Comparison of ENCODE assay signal across 10 cellular contexts in the genomic region with DNA sequence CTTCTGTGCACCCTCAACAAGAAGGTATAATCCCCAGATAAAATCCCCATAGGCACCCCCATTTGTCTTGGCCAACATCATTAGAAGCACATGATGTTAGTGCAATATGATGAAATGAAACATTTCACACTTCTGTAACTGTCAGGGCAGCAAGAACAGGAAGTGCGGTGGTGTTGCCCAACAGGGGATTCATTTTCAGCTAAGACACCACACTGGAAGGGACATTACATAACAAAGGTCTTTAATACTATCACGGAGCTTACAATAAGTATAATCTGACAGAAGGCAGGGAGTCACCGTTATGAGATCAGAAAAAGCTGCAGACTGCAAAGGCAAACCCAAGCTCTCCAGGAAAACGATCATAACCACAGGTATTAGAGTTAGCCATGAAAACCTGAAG. TPM values are rescaled to one million over a fixed set of nuclear protein-coding genes. Genes with fewer than 3 reads are reported as not detected.
A peak's percentile ranks its signal among the peaks of the same experiment; 100 is the strongest.
DNase-seq lines count a peak whose midpoint lies in the region; ATAC-seq and TF ChIP-seq lines count a peak whose summit lies in the region.
"Had no signal": no experiment of that assay in that cellular context is flagged by ENCODE, and none has a peak within 500 bp of the region (broad histone marks: within the 10 kb centered on the region; RNA-seq: fewer than 3 reads in every experiment).

No MANE protein-coding gene starts in this region.

- H3K4me3 Mint-ChIP-seq in stimulated activated naive CD8-positive, alpha-beta T cell treated with anti-CD3 and anti-CD28 coated beads, Interleukin-15, Interleukin-2, amounts not matched to agents 100 ng/mL and 50 ng/mL, for 24 hours = no peak overlapping the region

- H3K4me1 Mint-ChIP-seq in stimulated activated naive CD8-positive, alpha-beta T cell treated with anti-CD3 and anti-CD28 coated beads, Interleukin-15, Interleukin-2, amounts not matched to agents 100 ng/mL and 50 ng/mL, for 24 hours (ENCODE audit: low read depth) = peaks cover 64% of the 10 kb centered on the region

- H3K9me3 ChIP-seq in left ventricle myocardium inferior (replicated peaks) (no peaks in the 10 kb centered on the region), PC-3 (ENCODE audit: low read length) (no peaks in the 10 kb centered on the region)

- H3K36me3 ChIP-seq in left ventricle myocardium inferior = peaks cover 18% of the 10 kb centered on the region
- H3K36me3 ChIP-seq in PC-3 (ENCODE audit: low read depth, low read length) = no peaks in the 10 kb centered on the region; the same call in 1 of the 2 replicates

- H3K27me3 Mint-ChIP-seq in stimulated activated naive CD8-positive, alpha-beta T cell treated with anti-CD3 and anti-CD28 coated beads, Interleukin-15, Interleukin-2, amounts not matched to agents 100 ng/mL and 50 ng/mL, for 24 hours = no peaks in the 10 kb centered on the region

- H3K36me3 Mint-ChIP-seq in stimulated activated naive CD8-positive, alpha-beta T cell treated with anti-CD3 and anti-CD28 coated beads, Interleukin-15, Interleukin-2, amounts not matched to agents 100 ng/mL and 50 ng/mL, for 24 hours (ENCODE audit: low read depth) = peaks cover 17% of the 10 kb centered on the region

- BruUV-seq in PC-3 (replicated peaks; lab: Mats Ljungman, UMichigan) = no TSS peak

- H2AFZ ChIP-seq in PC-3 (ENCODE audit: low read length) = no peak overlapping the region

- H3K4me1 ChIP-seq in left ventricle myocardium inferior (no peaks in the 10 kb centered on the region), PC-3 (ENCODE audit: insufficient read depth, low read length) (no peaks in the 10 kb centered on the region)

- CTCF ChIA-PET in PC-3 (lab: Charles Lee) = no interaction called here

- H3K9me2 ChIP-seq in PC-3 (replicated peaks; ENCODE audit: low read length) = no peaks in the 10 kb centered on the region

- no peaks in the 10 kb centered on the region for H3K79me2 ChIP-seq in PC-3 (ENCODE audit: low read length)

- no peak overlapping the region for H3K9ac ChIP-seq in PC-3 (ENCODE audit: low read length)

- no peak overlapping the region for H3K4me2 ChIP-seq in PC-3 (ENCODE audit: low read length)

- POLR2A ChIA-PET in PC-3 (lab: Charles Lee; ENCODE audit: unreplicated experiment) = no interaction called here

- no peak for ATAC-seq in stimulated activated naive CD8-positive, alpha-beta T cell treated with anti-CD3 and anti-CD28 coated beads, Interleukin-15, Interleukin-2, amounts not matched to agents 100 U/mL and 50 U/mL, for 24 hours
- no peak for ATAC-seq in GM21786 (IDR thresholded peaks at IDR 0.05; ENCODE audit: unreplicated experiment)
- no peak for ATAC-seq in PC-3

- peak overlapping the region; percentile 42 for H3K27ac Mint-ChIP-seq in stimulated activated naive CD8-positive, alpha-beta T cell treated with anti-CD3 and anti-CD28 coated beads, Interleukin-15, Interleukin-2, amounts not matched to agents 100 ng/mL and 50 ng/mL, for 24 hours

- intact Hi-C loops in left ventricle myocardium inferior (cut with micrococcal nuclease) = no loop called here
- intact Hi-C loops in PC-3 (cut with micrococcal nuclease) = no loop called here

- TF ChIP-seq CTCF in left ventricle myocardium inferior (IDR thresholded peaks at IDR 0.05; ENCODE audit: borderline replicate concordance) (no peak), PC-3 (conservative IDR thresholded peaks at IDR 0.05; ENCODE audit: low read depth, low read length) (no peak)

- H3F3A ChIP-seq in PC-3 (ENCODE audit: low read length, unreplicated experiment) = no peaks in the 10 kb centered on the region

- H4K20me1 ChIP-seq in PC-3 (ENCODE audit: low read length) = no peaks in the 10 kb centered on the region

- H3K4me3 ChIP-seq in left ventricle myocardium inferior (no peak overlapping the region), PC-3 (ENCODE audit: low read length) (no peak overlapping the region)

- no peak for DNase-seq in stimulated activated naive CD8-positive, alpha-beta T cell treated with anti-CD3 and anti-CD28 coated beads, Interleukin-15, Interleukin-2, amounts not matched to agents 100 U/mL and 50 U/mL, for 24 hours
- DNase-seq in left ventricle myocardium inferior (peak; percentile 47), T-helper 9 cell (no peak), PC-3 (no peak)
- DNase-seq: cortex of kidney, NCI-H1436 treated with DMSO at 0.1 percent for 48 hours, nucleus accumbens, SHP77 treated with DMSO at 0.1 percent for 48 hours had no signal

- H3K27ac ChIP-seq in left ventricle myocardium inferior (replicated peaks) = no peak overlapping the region
- no peak overlapping the region for H3K27ac ChIP-seq in PC-3 (ENCODE audit: low read length)

- H3K27me3 ChIP-seq in left ventricle myocardium inferior (ENCODE audit: low read depth) (no peaks in the 10 kb centered on the region), PC-3 (ENCODE audit: low read length) (no peaks in the 10 kb centered on the region)

- H3K9me3 Mint-ChIP-seq in stimulated activated naive CD8-positive, alpha-beta T cell treated with anti-CD3 and anti-CD28 coated beads, Interleukin-15, Interleukin-2, amounts not matched to agents 100 ng/mL and 50 ng/mL, for 24 hours = no peaks in the 10 kb centered on the region

RNA-seq across cellular contexts. Expression of a gene that starts 2.0 kb away (rescaled TPM):
- total RNA-seq in left ventricle myocardium inferior (not detected), PC-3 (2014; rRNA removed) (not detected in 2 replicates)

RNA-seq across cellular contexts. Expression of a gene that starts 4.4 kb away (rescaled TPM):
- total RNA-seq in left ventricle myocardium inferior (not detected), PC-3 (2014; rRNA removed) (not detected in 2 replicates)

RNA-seq across cellular contexts. Expression of a gene that starts 30.8 kb away (rescaled TPM):
- total RNA-seq in left ventricle myocardium inferior (not detected), PC-3 (2014; rRNA removed) (not detected in 2 replicates)

RNA-seq across cellular contexts. Expression of a gene that starts 33.5 kb away (rescaled TPM):
- total RNA-seq in left ventricle myocardium inferior (12.2 TPM), PC-3 (2014; rRNA removed) (23.3 and 30.4 TPM in 2 replicates)

RNA-seq across cellular contexts. Expression of a gene that starts 37.9 kb away (rescaled TPM):
- total RNA-seq in left ventricle myocardium inferior (not detected), PC-3 (2014; rRNA removed) (0.51 TPM in 1 of 2 replicates, not detected in the other)
